In the genomic region with DNA sequence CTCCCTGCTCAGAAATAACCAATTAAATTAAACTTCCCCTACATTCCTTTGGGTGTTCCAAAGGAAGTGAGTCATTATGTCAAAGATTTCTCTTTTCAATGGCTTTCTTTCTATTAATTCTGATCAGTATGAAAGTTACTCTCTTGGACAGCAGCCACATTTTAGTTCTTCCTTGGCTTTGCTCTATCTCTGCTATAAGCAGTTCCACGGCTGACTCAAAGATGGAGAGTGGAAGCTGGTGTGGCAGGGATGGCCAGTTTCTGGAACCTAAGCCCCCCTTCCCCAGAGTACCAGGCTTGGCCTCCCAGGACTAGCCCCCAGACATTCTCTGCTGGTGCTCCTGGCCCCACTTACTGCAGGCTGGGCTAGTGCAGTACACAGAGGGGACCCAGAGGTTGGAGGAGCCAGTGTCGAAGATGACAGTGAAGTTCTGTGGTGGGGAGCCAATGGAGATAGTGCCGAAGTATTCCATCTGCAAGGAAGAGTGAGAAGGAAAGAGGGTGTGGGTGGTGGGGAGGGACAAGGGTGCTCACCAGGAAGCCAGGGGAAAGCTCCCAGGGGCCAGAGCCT, we compare ENCODE assay signal across 1 cellular context.
TF ChIP-seq lines count a peak whose summit lies in the region.

No MANE protein-coding gene starts in this region.

TF ChIP-seq in IMR-90, 13 proteins besides CTCF, POLR2A, EP300 and RAD21:
- TF ChIP-seq CHD1 (IDR thresholded peaks at IDR 0.05; ENCODE audit: low read depth, low read length) = no peak
- TF ChIP-seq CEBPB (IDR thresholded peaks at IDR 0.05; ENCODE audit: low read depth, low read length) = no peak
- no peak for TF ChIP-seq MAZ (IDR thresholded peaks at IDR 0.05; ENCODE audit: borderline replicate concordance, low read depth, low read length)
- no peak for TF ChIP-seq MAFK (IDR thresholded peaks at IDR 0.05; ENCODE audit: low read depth, low read length)
- TF ChIP-seq BHLHE40 (IDR thresholded peaks at IDR 0.05; ENCODE audit: low read depth, low read length) = no peak
- TF ChIP-seq USF2 (IDR thresholded peaks at IDR 0.05; ENCODE audit: low read depth, low read length) = no peak
- no peak for TF ChIP-seq NFE2L2 (IDR thresholded peaks at IDR 0.05; ENCODE audit: low read depth, low read length)
- TF ChIP-seq RFX5 (IDR thresholded peaks at IDR 0.05; ENCODE audit: low read depth, low read length) = no peak
- TF ChIP-seq SMC3 (IDR thresholded peaks at IDR 0.05; ENCODE audit: low read depth, low read length) = no peak
- no peak for TF ChIP-seq MXI1 (IDR thresholded peaks at IDR 0.05; ENCODE audit: borderline replicate concordance, low read depth, low read length)
- no peak for TF ChIP-seq ELK1 (IDR thresholded peaks at IDR 0.05; ENCODE audit: borderline replicate concordance, low read depth, low read length)
- no peak for TF ChIP-seq RCOR1 (IDR thresholded peaks at IDR 0.05; ENCODE audit: insufficient replicate concordance, low read length)
- TF ChIP-seq FOS (IDR thresholded peaks at IDR 0.05; ENCODE audit: low read depth, low read length) = no peak
